In the genomic region with DNA sequence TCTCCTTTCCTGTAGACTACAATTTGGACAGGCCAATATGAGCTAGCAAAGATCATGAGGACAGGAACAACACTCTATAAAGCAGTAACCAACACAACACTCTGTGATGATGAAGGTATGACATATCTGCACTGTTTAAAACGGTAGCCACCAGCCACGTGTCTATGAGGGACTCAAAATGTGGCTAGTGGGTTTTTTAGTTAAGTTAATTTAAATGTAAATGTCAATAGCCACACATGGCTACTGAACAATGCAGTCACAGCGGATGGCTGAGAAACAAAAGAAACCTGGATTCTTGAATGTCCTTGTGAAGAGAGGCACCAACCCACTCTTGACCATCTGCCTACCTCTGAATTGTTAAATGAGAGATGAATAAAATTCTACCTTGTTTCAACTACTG, we compare ENCODE assay signal across 22 cellular contexts.
"Had no signal": no experiment of that assay in that cellular context is flagged by ENCODE, and none has a peak within 500 bp of the region (broad histone marks: within the 10 kb centered on the region; RNA-seq: fewer than 3 reads in every experiment).

No MANE protein-coding gene starts in this region.

- H3K27me3 ChIP-seq: body of pancreas, cardiac muscle cell, heart left ventricle, neutrophil, pancreas, right atrium auricular region, thyroid gland, upper lobe of right lung had no signal

- H3K4me3 ChIP-seq: body of pancreas, cardiac muscle cell, heart left ventricle, pancreas, psoas muscle, right atrium auricular region, thyroid gland, upper lobe of right lung had no signal

- H3K36me3 ChIP-seq: neutrophil, pancreas, right atrium auricular region, thyroid gland, upper lobe of right lung had no signal

- H3K27ac Mint-ChIP-seq: activated CD4-positive, alpha-beta memory T cell treated with anti-CD3 and anti-CD28 coated beads for 36 hours; activated naive CD4-positive, alpha-beta T cell treated with anti-CD3 and anti-CD28 coated beads, Interleukin-2, amount 50 U/mL, for 24 hours; memory B cell; natural killer cell treated with Interleukin-12 subunit alpha and Interleukin-12 subunit beta and Interleukin-15 and Interleukin-18, amount 100 ng/mL, for 72 hours; T-helper 17 cell had no signal

- DNase-seq: activated CD4-positive, alpha-beta memory T cell treated with anti-CD3 and anti-CD28 coated beads for 36 hours; activated CD4-positive, alpha-beta T cell treated with anti-CD3 and anti-CD28 coated beads for 48 hours; activated CD4-positive, CD25-positive, alpha-beta regulatory T cell; activated gamma-delta T cell; anterior cingulate cortex; body of pancreas; heart left ventricle; islet precursor cell; left colon; pancreas; psoas muscle; stimulated activated CD4-positive, alpha-beta T cell treated with anti-CD3 and anti-CD28 coated beads, Interleukin-4, amount 100 ng/mL, for 4 hours; stimulated activated naive CD8-positive, alpha-beta T cell treated with anti-CD3 and anti-CD28 coated beads, Interleukin-15, Interleukin-2, amounts not matched to agents 100 U/mL and 50 U/mL, for 24 hours; T-helper 17 cell; thyroid gland; upper lobe of right lung had no signal

- H3K4me1 Mint-ChIP-seq: activated naive CD4-positive, alpha-beta T cell treated with anti-CD3 and anti-CD28 coated beads, Interleukin-2, amount 50 U/mL, for 24 hours; memory B cell had no signal

- H3K4me1 ChIP-seq: heart left ventricle, psoas muscle, right atrium auricular region, thyroid gland, upper lobe of right lung had no signal

- H3K27ac ChIP-seq: body of pancreas, cardiac muscle cell, heart left ventricle, neutrophil, pancreas, psoas muscle, right atrium auricular region, thyroid gland, upper lobe of right lung had no signal

- H3K9me3 ChIP-seq: body of pancreas, neutrophil, pancreas, psoas muscle, right atrium auricular region, thyroid gland, upper lobe of right lung had no signal

- ATAC-seq: body of pancreas; heart left ventricle; left colon; pancreas; psoas muscle; stimulated activated naive CD8-positive, alpha-beta T cell treated with anti-CD3 and anti-CD28 coated beads, Interleukin-15, Interleukin-2, amounts not matched to agents 100 U/mL and 50 U/mL, for 24 hours; T-helper 17 cell; upper lobe of right lung had no signal

- H3K27me3 Mint-ChIP-seq: activated CD4-positive, alpha-beta memory T cell treated with anti-CD3 and anti-CD28 coated beads for 36 hours; activated naive CD4-positive, alpha-beta T cell treated with anti-CD3 and anti-CD28 coated beads, Interleukin-2, amount 50 U/mL, for 24 hours; memory B cell; natural killer cell treated with Interleukin-12 subunit alpha and Interleukin-12 subunit beta and Interleukin-15 and Interleukin-18, amount 100 ng/mL, for 72 hours; T-helper 17 cell had no signal

- H3K4me3 Mint-ChIP-seq: activated CD4-positive, alpha-beta memory T cell treated with anti-CD3 and anti-CD28 coated beads for 36 hours; activated naive CD4-positive, alpha-beta T cell treated with anti-CD3 and anti-CD28 coated beads, Interleukin-2, amount 50 U/mL, for 24 hours; memory B cell; natural killer cell treated with Interleukin-12 subunit alpha and Interleukin-12 subunit beta and Interleukin-15 and Interleukin-18, amount 100 ng/mL, for 72 hours; T-helper 17 cell had no signal
